In the genomic region with DNA sequence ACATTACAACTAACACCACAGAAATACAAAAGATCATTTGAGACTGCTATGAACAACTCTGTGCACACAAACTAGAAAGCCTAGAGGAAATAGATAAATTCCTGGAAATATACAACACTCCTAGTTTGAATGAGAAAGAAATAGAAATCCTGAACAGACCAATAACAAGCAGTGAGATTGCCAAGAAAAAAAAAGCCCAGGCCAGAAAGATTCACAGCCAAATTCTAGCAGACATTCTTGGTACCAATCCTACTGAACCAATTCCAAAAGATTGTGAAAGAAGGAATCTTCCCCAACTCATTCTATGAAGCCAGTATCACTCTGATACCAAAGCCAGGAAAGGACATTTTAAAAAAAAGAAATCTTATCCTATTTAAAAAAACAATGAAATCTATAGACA, we compare ENCODE assay signal across 23 cellular contexts. TPM values are rescaled to one million over a fixed set of nuclear protein-coding genes. Genes with fewer than 3 reads are reported as not detected.
A peak's percentile ranks its signal among the peaks of the same experiment; 100 is the strongest.
DNase-seq lines count a peak whose midpoint lies in the region; ATAC-seq and TF ChIP-seq lines count a peak whose summit lies in the region.
"Had no signal": no experiment of that assay in that cellular context is flagged by ENCODE, and none has a peak within 500 bp of the region (broad histone marks: within the 10 kb centered on the region; RNA-seq: fewer than 3 reads in every experiment).

No MANE protein-coding gene starts in this region.

- no peaks in the 10 kb centered on the region for H3K27me3 ChIP-seq in CD4-positive, alpha-beta memory T cell (ENCODE audit: insufficient read depth, low read length)
- H3K27me3 ChIP-seq: tibial artery had no signal

- H3K4me1 Mint-ChIP-seq in brain, result no peaks in the 10 kb centered on the region
- no peaks in the 10 kb centered on the region for H3K4me1 Mint-ChIP-seq in CD4-positive, alpha-beta memory T cell
- H3K4me1 Mint-ChIP-seq: stimulated activated effector memory CD8-positive, alpha-beta T cell treated with anti-CD3 and anti-CD28 coated beads, Interleukin-12 subunit alpha, Interleukin-12 subunit beta, amount 100 ng/mL, for 72 hours had no signal

- POLR2A ChIA-PET in CD4-positive, alpha-beta memory T cell (lab: Charles Lee; ENCODE audit: partially characterized antibody), result no interaction called here

- no peaks in the 10 kb centered on the region for H3K9me3 ChIP-seq in CD4-positive, alpha-beta memory T cell (ENCODE audit: control insufficient read depth in 1 of 2, low read length in 2 of 2)
- H3K9me3 ChIP-seq: tibial artery had no signal

- H3K27me3 Mint-ChIP-seq in brain, result peaks cover 6% of the 10 kb centered on the region
- no peaks in the 10 kb centered on the region for H3K27me3 Mint-ChIP-seq in CD4-positive, alpha-beta memory T cell
- H3K27me3 Mint-ChIP-seq: activated naive CD8-positive, alpha-beta T cell had no signal

- DNase-seq in EH (ENCODE audit: low read depth) (peak; percentile 64), Right ventricle myocardium superior (no peak), sciatic nerve (ENCODE audit: low spot score) (no peak), Ammon's horn (ENCODE audit: low spot score) (no peak)
- DNase-seq in CD4-positive, alpha-beta memory T cell, result no peak
- DNase-seq in activated naive CD4-positive, alpha-beta T cell treated with anti-CD3 and anti-CD28 coated beads, Interleukin-2, amount 50 U/mL, for 72 hours (ENCODE audit: low spot score in 2 of 2), result no peak
- DNase-seq in activated T-cell treated with anti-CD3 and anti-CD28 coated beads, Interleukin-2, amount 50 U/mL, for 48 hours, result no peak
- DNase-seq: activated CD4-positive, CD25-positive, alpha-beta regulatory T cell treated with anti-CD3 and anti-CD28 coated beads, Interleukin-2, amount 50 U/mL, for 72 hours; EL; HFFc6; islet precursor cell; mesenchymal stem cell; MM.1S; naive thymus-derived CD4-positive, alpha-beta T cell; NCI-H2171; NCI-H69; SHP77; SW 1271; tibial artery had no signal

- CTCF ChIA-PET in CD4-positive, alpha-beta memory T cell (lab: Charles Lee; ENCODE audit: partially characterized antibody), result interaction anchor here (0.9 kb wide), 1 partner anchor 14 kb away, joined by 3 read pairs; no protein-coding TSS in a partner anchor

- H3K4me1 ChIP-seq in CD4-positive, alpha-beta memory T cell (ENCODE audit: insufficient read depth, low read length), result no peaks in the 10 kb centered on the region

- H3K36me3 Mint-ChIP-seq in brain, result no peaks in the 10 kb centered on the region
- H3K36me3 Mint-ChIP-seq in CD4-positive, alpha-beta memory T cell, result no peaks in the 10 kb centered on the region
- H3K36me3 Mint-ChIP-seq in activated naive CD4-positive, alpha-beta T cell treated with anti-CD3 and anti-CD28 coated beads, Interleukin-2, amount 50 U/mL, for 72 hours, result peaks cover 0 to 6% of the 10 kb centered on the region in 2 donors
- H3K36me3 Mint-ChIP-seq: activated naive CD8-positive, alpha-beta T cell; stimulated activated effector memory CD8-positive, alpha-beta T cell treated with anti-CD3 and anti-CD28 coated beads, Interleukin-12 subunit alpha, Interleukin-12 subunit beta, amount 100 ng/mL, for 72 hours had no signal

- peak overlapping the region in 2 of 5 experiments; percentile 15 to 51 for H3K4me3 Mint-ChIP-seq in brain
- no peak overlapping the region for H3K4me3 Mint-ChIP-seq in CD4-positive, alpha-beta memory T cell
- H3K4me3 Mint-ChIP-seq: activated naive CD8-positive, alpha-beta T cell; activated T-helper 1 cell treated with anti-CD3 and anti-CD28 coated beads, Interleukin-12 subunit alpha, Interleukin-12 subunit beta, Interleukin-2, Interleukin-4 antibody, amounts not matched to agents 30 ng/mL and 10 ng/mL and 1 ng/mL, durations not matched to agents 14 hours and 24 hours and 36 hours; HFFc6; naive thymus-derived CD4-positive, alpha-beta T cell; stimulated activated effector memory CD8-positive, alpha-beta T cell treated with anti-CD3 and anti-CD28 coated beads, Interleukin-12 subunit alpha, Interleukin-12 subunit beta, amount 100 ng/mL, for 72 hours had no signal

- no peaks in the 10 kb centered on the region for H3K36me3 ChIP-seq in CD4-positive, alpha-beta memory T cell (ENCODE audit: insufficient read depth, low read length)
- H3K36me3 ChIP-seq: tibial artery had no signal

- H3K4me3 ChIP-seq in CD4-positive, alpha-beta memory T cell (ENCODE audit: low read length in 2 of 2), result no peak overlapping the region
- H3K4me3 ChIP-seq: tibial artery had no signal

- ATAC-seq in Right ventricle myocardium superior (ENCODE audit: poor library complexity) (peak; percentile 72), sciatic nerve (peak; percentile 85)
- no peak for ATAC-seq in activated naive CD4-positive, alpha-beta T cell treated with anti-CD3 and anti-CD28 coated beads, Interleukin-2, amount 50 U/mL, for 72 hours
- ATAC-seq: naive thymus-derived CD4-positive, alpha-beta T cell; stimulated activated effector memory CD8-positive, alpha-beta T cell treated with anti-CD3 and anti-CD28 coated beads, Interleukin-12 subunit alpha, Interleukin-12 subunit beta, amount 100 ng/mL, for 72 hours had no signal

- H3K27ac ChIP-seq in CD4-positive, alpha-beta memory T cell (ENCODE audit: low read depth, low read length), result no peak overlapping the region
- H3K27ac ChIP-seq: tibial artery had no signal

- H3K9me3 Mint-ChIP-seq in brain, result no peaks in the 10 kb centered on the region
- peaks cover 0 to 1% (median 0%) of the 10 kb centered on the region in 8 donors for H3K9me3 Mint-ChIP-seq in CD4-positive, alpha-beta memory T cell
- H3K9me3 Mint-ChIP-seq in activated naive CD4-positive, alpha-beta T cell treated with anti-CD3 and anti-CD28 coated beads, Interleukin-2, amount 50 U/mL, for 72 hours, result no peaks in the 10 kb centered on the region
- H3K9me3 Mint-ChIP-seq: activated T-helper 1 cell treated with anti-CD3 and anti-CD28 coated beads, Interleukin-12 subunit alpha, Interleukin-12 subunit beta, Interleukin-2, Interleukin-4 antibody, amounts not matched to agents 30 ng/mL and 10 ng/mL and 1 ng/mL, durations not matched to agents 14 hours and 24 hours and 36 hours; HFFc6; naive thymus-derived CD4-positive, alpha-beta T cell; stimulated activated effector memory CD8-positive, alpha-beta T cell treated with anti-CD3 and anti-CD28 coated beads, Interleukin-12 subunit alpha, Interleukin-12 subunit beta, amount 100 ng/mL, for 72 hours had no signal

- intact Hi-C loops in Right ventricle myocardium superior (cut with DNase I), result no loop called here
- intact Hi-C loops in sciatic nerve (cut with DNase I), result no loop called here
- intact Hi-C loops in CD4-positive, alpha-beta memory T cell (cut with micrococcal nuclease), result no loop called here

- TF ChIP-seq CTCF in brain (conservative IDR thresholded peaks at IDR 0.05), result no peak

- peak overlapping the region in 3 of 5 experiments; percentile 21 to 57 (median 47) for H3K27ac Mint-ChIP-seq in brain
- no peak overlapping the region for H3K27ac Mint-ChIP-seq in CD4-positive, alpha-beta memory T cell
- no peak overlapping the region for H3K27ac Mint-ChIP-seq in activated naive CD4-positive, alpha-beta T cell treated with anti-CD3 and anti-CD28 coated beads, Interleukin-2, amount 50 U/mL, for 72 hours
- H3K27ac Mint-ChIP-seq: activated T-helper 1 cell treated with anti-CD3 and anti-CD28 coated beads, Interleukin-12 subunit alpha, Interleukin-12 subunit beta, Interleukin-2, Interleukin-4 antibody, amounts not matched to agents 30 ng/mL and 10 ng/mL and 1 ng/mL, durations not matched to agents 14 hours and 24 hours and 36 hours; HFFc6; stimulated activated effector memory CD8-positive, alpha-beta T cell treated with anti-CD3 and anti-CD28 coated beads, Interleukin-12 subunit alpha, Interleukin-12 subunit beta, amount 100 ng/mL, for 72 hours had no signal

RNA-seq across cellular contexts. Expression of gene CDK19, which starts 7.0 kb away (rescaled TPM):
- 36.0 TPM for polyA plus RNA-seq in brain (ENCODE audit: insufficient read depth, low read depth, low replicate concordance)
- total RNA-seq in Right ventricle myocardium superior, result 10.4 TPM
- total RNA-seq in sciatic nerve, result 41.7 TPM
- 10 to 100 TPM; 23.8 to 24.3 TPM for total RNA-seq in CD4-positive, alpha-beta memory T cell
- polyA plus RNA-seq in CD4-positive, alpha-beta memory T cell, result 1 to 10 TPM; 1.0 to 2.6 TPM
- 10 to 100 TPM; 14.3 to 17.9 TPM for total RNA-seq in activated naive CD4-positive, alpha-beta T cell treated with anti-CD3 and anti-CD28 coated beads, Interleukin-2, amount 50 U/mL, for 72 hours

RNA-seq across cellular contexts. Expression of gene AMD1, which starts 52.3 kb away (rescaled TPM):
- 27.2 TPM for polyA plus RNA-seq in brain (ENCODE audit: insufficient read depth, low read depth, low replicate concordance)
- total RNA-seq in Right ventricle myocardium superior (67.0 TPM), sciatic nerve (65.9 TPM)
- 10 to 100 TPM; 62.2 to 63.1 TPM for total RNA-seq in CD4-positive, alpha-beta memory T cell
- 10 to 100 TPM; 53.6 to 63.8 TPM for polyA plus RNA-seq in CD4-positive, alpha-beta memory T cell
- 10 to 100 TPM; 78.0 to 83.7 TPM for total RNA-seq in activated naive CD4-positive, alpha-beta T cell treated with anti-CD3 and anti-CD28 coated beads, Interleukin-2, amount 50 U/mL, for 72 hours

Comparison
In these comparisons a context has a peak if more than half of its experiments do, and no peak if none do; other contexts are left out.
1. H3K27ac Mint-ChIP-seq: peak in brain (3 of 5); none in CD4-positive, alpha-beta memory T cell (0 of 7) and activated naive CD4-positive, alpha-beta T cell treated with anti-CD3 and anti-CD28 coated beads, Interleukin-2, amount 50 U/mL, for 72 hours (0 of 2).
2. ATAC-seq: peak in Right ventricle myocardium superior (single experiment) and sciatic nerve (single experiment); none in activated naive CD4-positive, alpha-beta T cell treated with anti-CD3 and anti-CD28 coated beads, Interleukin-2, amount 50 U/mL, for 72 hours (0 of 2).